In genomic region chr10:132889556-132889955, GRCh38 we compare ENCODE assay signal across 1 cellular context.
TF ChIP-seq lines count a peak whose summit lies in the region.

No MANE protein-coding gene starts in this region.

TF ChIP-seq in IMR-90, 13 proteins besides CTCF, POLR2A, EP300 and RAD21 (continued from another document):
- TF ChIP-seq MXI1 (IDR thresholded peaks at IDR 0.05; ENCODE audit: borderline replicate concordance, low read depth, low read length) (no peak), FOS (IDR thresholded peaks at IDR 0.05; ENCODE audit: low read depth, low read length) (no peak), ELK1 (IDR thresholded peaks at IDR 0.05; ENCODE audit: borderline replicate concordance, low read depth, low read length) (no peak), RCOR1 (IDR thresholded peaks at IDR 0.05; ENCODE audit: insufficient replicate concordance, low read length) (no peak), RFX5 (IDR thresholded peaks at IDR 0.05; ENCODE audit: low read depth, low read length) (no peak), SMC3 (IDR thresholded peaks at IDR 0.05; ENCODE audit: low read depth, low read length) (no peak)
TF ChIP-seq in IMR-90: peak in this region for 0.
